ENCODE assay signal across 18 cellular contexts in the genomic region with DNA sequence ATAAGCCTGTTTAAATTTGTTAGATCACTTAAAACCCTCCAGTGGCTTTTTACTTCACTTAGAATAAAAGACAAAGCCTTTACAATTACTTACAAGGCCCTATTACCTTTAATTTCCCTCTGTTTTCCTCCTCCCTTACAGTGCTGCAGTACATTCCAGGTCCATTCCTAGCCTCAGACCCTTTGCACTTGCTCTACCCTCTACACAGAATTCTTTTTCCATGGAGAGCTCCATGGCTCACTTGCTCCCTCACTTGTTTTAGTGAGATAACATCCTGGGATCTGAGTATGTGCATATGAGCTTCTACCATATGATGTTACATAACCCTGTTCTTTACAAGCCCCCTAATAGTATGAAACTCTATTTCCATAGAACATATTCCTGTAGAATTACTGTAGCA. TPM values are rescaled to one million over a fixed set of nuclear protein-coding genes. Genes with fewer than 3 reads are reported as not detected.
DNase-seq lines count a peak whose midpoint lies in the region; ATAC-seq and TF ChIP-seq lines count a peak whose summit lies in the region.
"Had no signal": no experiment of that assay in that cellular context is flagged by ENCODE, and none has a peak within 500 bp of the region (broad histone marks: within the 10 kb centered on the region; RNA-seq: fewer than 3 reads in every experiment).

No MANE protein-coding gene starts in this region.

- no peaks in the 10 kb centered on the region for H3K79me2 ChIP-seq in GM23338 (replicated peaks; ENCODE audit: insufficient read depth)
- H3K79me2 ChIP-seq in OCI-LY7 (ENCODE audit: insufficient read depth, low read depth, low read length): no peaks in the 10 kb centered on the region

- H3K4me2 ChIP-seq in GM23338: no peak overlapping the region
- no peak overlapping the region for H3K4me2 ChIP-seq in OCI-LY7 (ENCODE audit: low read length)
- H3K4me2 ChIP-seq: A549, BLaER1 had no signal

- intact Hi-C loops in OCI-LY7 (cut with micrococcal nuclease; ENCODE audit: unreplicated experiment): no loop called here

- H4K20me1 ChIP-seq in GM23338 (replicated peaks; ENCODE audit: insufficient read depth) (0 out of 2 replicates have a peak, but pooled peaks cover 3% of the 10 kb centered on the region), OCI-LY7 (ENCODE audit: insufficient read depth, low read length) (no peaks in the 10 kb centered on the region)
- H4K20me1 ChIP-seq: BLaER1 had no signal

- DNase-seq in GM23338 (ENCODE audit: low spot score): peak; percentile 28
- DNase-seq in brain microvascular endothelial cell: no peak
- peak; percentile 2 for DNase-seq in fibroblast of mammary gland (ENCODE audit: low read depth)
- no peak for DNase-seq in OCI-LY7 (ENCODE audit: low spot score)
- DNase-seq in natural killer cell treated with Interleukin-12 subunit alpha and Interleukin-12 subunit beta and Interleukin-15 and Interleukin-18, amount 100 ng/mL, for 72 hours (ENCODE audit: low spot score): no peak
- DNase-seq in A172 (ENCODE audit: low spot score): no peak
- DNase-seq: AML-193; Caco-2; CD8-positive, alpha-beta memory T cell; DND-41; GF-D8; H7; HFFc6; KBM-7 had no signal

- no TSS peak for BruUV-seq in OCI-LY7 (replicated peaks; lab: Mats Ljungman, UMichigan)

- in situ Hi-C loops in brain microvascular endothelial cell (cut with HindIII; ENCODE audit: low pct_ligation_motif_present, low sequenced_read_pairs): no loop called here

- 0 out of 3 replicates have a peak, but pooled peaks cover 7% of the 10 kb centered on the region for H3K36me3 Mint-ChIP-seq in GM23338 (ENCODE audit: low read depth)
- no peaks in the 10 kb centered on the region for H3K36me3 Mint-ChIP-seq in natural killer cell treated with Interleukin-12 subunit alpha and Interleukin-12 subunit beta and Interleukin-15 and Interleukin-18, amount 100 ng/mL, for 72 hours
- H3K36me3 Mint-ChIP-seq: CD8-positive, alpha-beta memory T cell had no signal

- no peak overlapping the region for H3K4me3 Mint-ChIP-seq in GM23338
- H3K4me3 Mint-ChIP-seq in natural killer cell treated with Interleukin-12 subunit alpha and Interleukin-12 subunit beta and Interleukin-15 and Interleukin-18, amount 100 ng/mL, for 72 hours: no peak overlapping the region
- H3K4me3 Mint-ChIP-seq: CD8-positive, alpha-beta memory T cell; HFFc6 had no signal

- TF ChIP-seq EP300 in gastroesophageal sphincter (IDR thresholded peaks at IDR 0.05): no peak

- no peak overlapping the region for H3K4me3 ChIP-seq in GM23338
- no peak overlapping the region for H3K4me3 ChIP-seq in HEK293 (ENCODE audit: low read depth, low read length)
- no peak overlapping the region for H3K4me3 ChIP-seq in brain microvascular endothelial cell (ENCODE audit: low read depth, low read length)
- H3K4me3 ChIP-seq in fibroblast of mammary gland (ENCODE audit: control insufficient read depth, low read depth, low read length): no peak overlapping the region
- H3K4me3 ChIP-seq in OCI-LY7 (ENCODE audit: low read depth, low read length, poor library complexity, severe bottlenecking): no peak overlapping the region
- no peak overlapping the region for H3K4me3 ChIP-seq in gastroesophageal sphincter
- H3K4me3 ChIP-seq: A549, BLaER1 had no signal

- peak; percentile 18 to 51; a peak in 2 of 4 replicates for TF ChIP-seq CTCF in GM23338 (conservative IDR thresholded peaks at IDR 0.05; ENCODE audit: low read depth in 2 of 2)
- no peak for TF ChIP-seq CTCF in HEK293 (tag by site-specific recombination; IDR thresholded peaks at IDR 0.05)
- peak; percentile 7 for TF ChIP-seq CTCF in brain microvascular endothelial cell (IDR thresholded peaks at IDR 0.05; ENCODE audit: low read depth, low read length, missing control alignments)
- TF ChIP-seq CTCF in fibroblast of mammary gland (conservative IDR thresholded peaks at IDR 0.05; ENCODE audit: control insufficient read depth, insufficient read depth, low read depth, low read length): peak; percentile 3
- TF ChIP-seq CTCF in OCI-LY7 (conservative IDR thresholded peaks at IDR 0.05; ENCODE audit: low read length): no peak
- TF ChIP-seq CTCF in gastroesophageal sphincter (IDR thresholded peaks at IDR 0.05): no peak

- H3K36me3 ChIP-seq in GM23338 (ENCODE audit: insufficient read depth) (no peaks in the 10 kb centered on the region), HEK293 (ENCODE audit: control insufficient read depth in 2 of 2, insufficient read depth in 1 of 2, low read length in 2 of 2) (peaks cover 0 to 9% of the 10 kb centered on the region in 2 experiments; a peak in 1 of 3 replicates), brain microvascular endothelial cell (replicated peaks) (no peaks in the 10 kb centered on the region), OCI-LY7 (ENCODE audit: insufficient read depth, low read length) (peaks cover 79% of the 10 kb centered on the region), gastroesophageal sphincter (peaks cover 0 to 12% of the 10 kb centered on the region in 2 donors)
- H3K36me3 ChIP-seq: BLaER1 had no signal

- H3K27ac ChIP-seq in GM23338 (ENCODE audit: low read depth) (no peak overlapping the region), HEK293 (ENCODE audit: extremely low read depth, low read depth, low read length) (no peak overlapping the region), brain microvascular endothelial cell (no peak overlapping the region), OCI-LY7 (ENCODE audit: low read depth, low read length, poor library complexity, severe bottlenecking) (no peak overlapping the region), gastroesophageal sphincter (no peak overlapping the region)
- H3K27ac ChIP-seq: A549, BLaER1 had no signal

- no peak overlapping the region for H2AFZ ChIP-seq in GM23338
- H2AFZ ChIP-seq in OCI-LY7 (ENCODE audit: low read length): no peak overlapping the region

- no peaks in the 10 kb centered on the region for H3K9me3 Mint-ChIP-seq in GM23338
- H3K9me3 Mint-ChIP-seq in natural killer cell treated with Interleukin-12 subunit alpha and Interleukin-12 subunit beta and Interleukin-15 and Interleukin-18, amount 100 ng/mL, for 72 hours: no peaks in the 10 kb centered on the region
- H3K9me3 Mint-ChIP-seq: CD8-positive, alpha-beta memory T cell; HFFc6 had no signal

- H3K9me3 ChIP-seq in HEK293 (ENCODE audit: control insufficient read depth, insufficient read depth, low read depth, low read length): no peaks in the 10 kb centered on the region
- no peaks in the 10 kb centered on the region for H3K9me3 ChIP-seq in OCI-LY7 (ENCODE audit: low read length)
- H3K9me3 ChIP-seq in gastroesophageal sphincter: no peaks in the 10 kb centered on the region
- H3K9me3 ChIP-seq: A549, BLaER1, Caco-2 had no signal

- no peak for TF ChIP-seq POLR2A in gastroesophageal sphincter (IDR thresholded peaks at IDR 0.05)

- ATAC-seq in GM23338 (peak; percentile 57), gastroesophageal sphincter (no peak)
- ATAC-seq in natural killer cell treated with Interleukin-12 subunit alpha and Interleukin-12 subunit beta and Interleukin-15 and Interleukin-18, amount 100 ng/mL, for 72 hours: no peak
- ATAC-seq: A549 had no signal

- no peaks in the 10 kb centered on the region for H3K9me2 ChIP-seq in GM23338 (ENCODE audit: insufficient read depth)
- H3K9me2 ChIP-seq in OCI-LY7 (ENCODE audit: insufficient read depth, low read length): no peaks in the 10 kb centered on the region

- H3K4me1 Mint-ChIP-seq in GM23338: no peaks in the 10 kb centered on the region; the same call in 2 of the 3 replicates
- no peaks in the 10 kb centered on the region for H3K4me1 Mint-ChIP-seq in natural killer cell treated with Interleukin-12 subunit alpha and Interleukin-12 subunit beta and Interleukin-15 and Interleukin-18, amount 100 ng/mL, for 72 hours (ENCODE audit: low read depth in 2 of 2)
- H3K4me1 Mint-ChIP-seq: CD8-positive, alpha-beta memory T cell had no signal

- H3K27me3 Mint-ChIP-seq in GM23338 (ENCODE audit: insufficient read depth, low read depth, poor library complexity): no peaks in the 10 kb centered on the region
- peaks cover 11 to 40% of the 10 kb centered on the region in 2 donors for H3K27me3 Mint-ChIP-seq in natural killer cell treated with Interleukin-12 subunit alpha and Interleukin-12 subunit beta and Interleukin-15 and Interleukin-18, amount 100 ng/mL, for 72 hours

- POLR2A ChIA-PET in HEK293 (lab: Yijun Ruan, JAX) (no interaction called here), OCI-LY7 (lab: Charles Lee) (interaction anchor here (1.2 kb wide), 1 partner anchor 46 kb away, joined by 3 read pairs; no protein-coding TSS in a partner anchor)

- no peak overlapping the region for H3K27ac Mint-ChIP-seq in GM23338
- no peak overlapping the region for H3K27ac Mint-ChIP-seq in natural killer cell treated with Interleukin-12 subunit alpha and Interleukin-12 subunit beta and Interleukin-15 and Interleukin-18, amount 100 ng/mL, for 72 hours
- H3K27ac Mint-ChIP-seq: CD8-positive, alpha-beta memory T cell; HFFc6 had no signal

- H3F3A ChIP-seq in GM23338 (replicated peaks; ENCODE audit: low read depth): no peaks in the 10 kb centered on the region

- H3K27me3 ChIP-seq in GM23338 (ENCODE audit: insufficient read depth) (no peaks in the 10 kb centered on the region), brain microvascular endothelial cell (replicated peaks) (no peaks in the 10 kb centered on the region), gastroesophageal sphincter (no peaks in the 10 kb centered on the region)
- H3K27me3 ChIP-seq: BLaER1 had no signal

- H3K4me1 ChIP-seq in GM23338 (ENCODE audit: insufficient read depth) (no peaks in the 10 kb centered on the region), HEK293 (ENCODE audit: control insufficient read depth, insufficient read depth, low read length) (no peaks in the 10 kb centered on the region), OCI-LY7 (ENCODE audit: insufficient read depth, low read length, poor library complexity, severe bottlenecking) (peaks cover 18% of the 10 kb centered on the region), gastroesophageal sphincter (peaks cover 0 to 12% (median 3%) of the 10 kb centered on the region in 3 donors)
- H3K4me1 ChIP-seq: A549, BLaER1, Caco-2 had no signal

- CTCF ChIA-PET in HEK293 (lab: Yijun Ruan, JAX) (no interaction called here), OCI-LY7 (lab: Charles Lee; ENCODE audit: unreplicated experiment) (no interaction called here)

RNA-seq across cellular contexts. Expression of a gene that starts 24.4 kb away (rescaled TPM):
- 4.3 and 6.1 TPM in 2 replicates for total RNA-seq in GM23338 (2014; rRNA removed; shearing (Covaris generic))
- polyA plus RNA-seq in GM23338 (2016; fragmentation: Nextera tagmentation; extraction: Ambion mirVana): 2.2 and 2.4 TPM in 2 replicates
- total RNA-seq in OCI-LY7 (2014; rRNA removed; shearing (Covaris generic)): not detected in 2 replicates
- total RNA-seq in OCI-LY7 (2022) (not detected in 2 replicates), gastroesophageal sphincter (1 to 10 TPM; 2.1 to 4.0 (median 3.5) TPM)
- total RNA-seq in natural killer cell treated with Interleukin-12 subunit alpha and Interleukin-12 subunit beta and Interleukin-15 and Interleukin-18, amount 100 ng/mL, for 72 hours: not detected
- 1.8 and 2.3 TPM in 2 replicates for total RNA-seq in A172 (2014; rRNA removed; shearing (Covaris generic))
- total RNA-seq: CD8-positive, alpha-beta memory T cell had no signal
- polyA plus RNA-seq: CD8-positive, alpha-beta memory T cell had no signal

RNA-seq across cellular contexts. Expression of a gene that starts 24.6 kb away (rescaled TPM):
- 0.10 TPM in 1 of 2 replicates, not detected in the other for total RNA-seq in GM23338 (2014; rRNA removed; shearing (Covaris generic))
- 0.14 TPM in 1 of 2 replicates, not detected in the other for polyA plus RNA-seq in GM23338 (2016; fragmentation: Nextera tagmentation; extraction: Ambion mirVana)
- total RNA-seq in OCI-LY7 (2014; rRNA removed; shearing (Covaris generic)): 3.8 and 6.4 TPM in 2 replicates
- total RNA-seq in OCI-LY7 (2022) (6.2 and 6.4 TPM in 2 replicates), gastroesophageal sphincter (not detected)
- not detected for total RNA-seq in natural killer cell treated with Interleukin-12 subunit alpha and Interleukin-12 subunit beta and Interleukin-15 and Interleukin-18, amount 100 ng/mL, for 72 hours
- 0.02 TPM in 1 of 2 replicates, not detected in the other for total RNA-seq in A172 (2014; rRNA removed; shearing (Covaris generic))
- total RNA-seq: Caco-2; CD8-positive, alpha-beta memory T cell had no signal
- polyA plus RNA-seq: CD8-positive, alpha-beta memory T cell had no signal

Comparison
In these comparisons a context has a peak if more than half of its experiments do, and no peak if none do; other contexts are left out.
1. DNase-seq: peak in GM23338 (single experiment) and fibroblast of mammary gland (single experiment); none in brain microvascular endothelial cell (single experiment), OCI-LY7 (single experiment), natural killer cell treated with Interleukin-12 subunit alpha and Interleukin-12 subunit beta and Interleukin-15 and Interleukin-18, amount 100 ng/mL, for 72 hours (single experiment) and A172 (single experiment).
2. CTCF ChIP-seq: peak in GM23338 (2 of 2), brain microvascular endothelial cell (single experiment) and fibroblast of mammary gland (single experiment); none in HEK293 (single experiment), OCI-LY7 (single experiment) and gastroesophageal sphincter (0 of 4).